Comparison of ENCODE assay signal across 1 cellular context in genomic region chr17:82343560-82343959, GRCh38.
TF ChIP-seq lines count a peak whose summit lies in the region.

No MANE protein-coding gene starts in this region.

TF ChIP-seq in HepG2, 621 proteins besides CTCF, POLR2A, EP300 and RAD21:
- TF ChIP-seq SAP130 (CRISPR knock-in tag; IDR thresholded peaks at IDR 0.05; ENCODE audit: low read depth) = 0 out of 2 replicates have a peak, but pooled peaks have one; percentile 6
- no peak for TF ChIP-seq ZFYVE20 (CRISPR knock-in tag; IDR thresholded peaks at IDR 0.05; ENCODE audit: borderline replicate concordance, low read depth)
- no peak for TF ChIP-seq ZFP90 (CRISPR knock-in tag; IDR thresholded peaks at IDR 0.05; ENCODE audit: borderline replicate concordance)
- 0 out of 2 replicates have a peak, but pooled peaks have one; percentile 18 for TF ChIP-seq MED1 (CRISPR knock-in tag; IDR thresholded peaks at IDR 0.05)
- TF ChIP-seq PITX1 (CRISPR knock-in tag; IDR thresholded peaks at IDR 0.05) = no peak
- TF ChIP-seq KLF16 (CRISPR knock-in tag; IDR thresholded peaks at IDR 0.05) = peak in 1 of 2 experiments; percentile 37; a peak in 1 of 4 replicates
- TF ChIP-seq NCOA2 (CRISPR knock-in tag; IDR thresholded peaks at IDR 0.05) = no peak
- no peak for TF ChIP-seq ARNTL (CRISPR knock-in tag; IDR thresholded peaks at IDR 0.05)
- no peak; the same call in none of the 2 replicates for TF ChIP-seq POLR2AphosphoS5 (IDR thresholded peaks at IDR 0.05; ENCODE audit: low read depth, low read length)
- TF ChIP-seq MXI1 (IDR thresholded peaks at IDR 0.05; ENCODE audit: borderline replicate concordance, low read depth, low read length) = peak; percentile 51; the same call in 1 of the 3 replicates
- TF ChIP-seq, protein P1, sequence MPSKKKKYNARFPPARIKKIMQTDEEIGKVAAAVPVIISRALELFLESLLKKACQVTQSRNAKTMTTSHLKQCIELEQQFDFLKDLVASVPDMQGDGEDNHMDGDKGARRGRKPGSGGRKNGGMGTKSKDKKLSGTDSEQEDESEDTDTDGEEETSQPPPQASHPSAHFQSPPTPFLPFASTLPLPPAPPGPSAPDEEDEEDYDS (CRISPR knock-in tag; IDR thresholded peaks at IDR 0.05) = peak; percentile 70
- no peak for TF ChIP-seq PAF1 (CRISPR knock-in tag; IDR thresholded peaks at IDR 0.05)
- TF ChIP-seq ZFY (CRISPR knock-in tag; IDR thresholded peaks at IDR 0.05) = peak; percentile 26; the same call in 1 of the 2 replicates
- TF ChIP-seq RFX1 (IDR thresholded peaks at IDR 0.05) = peak; percentile 66; the same call in 1 of the 2 replicates
- TF ChIP-seq ZFP1 (CRISPR knock-in tag; IDR thresholded peaks at IDR 0.05) = no peak
- peak; percentile 80; the same call in 1 of the 2 replicates for TF ChIP-seq ZBTB38 (CRISPR knock-in tag; IDR thresholded peaks at IDR 0.05)
- TF ChIP-seq CSRNP2 (CRISPR knock-in tag; conservative IDR thresholded peaks at IDR 0.05; ENCODE audit: low read depth) = no peak
- no peak for TF ChIP-seq TRIM22 (IDR thresholded peaks at IDR 0.05)
- TF ChIP-seq SRF (IDR thresholded peaks at IDR 0.05; ENCODE audit: low read depth, low read length) = no peak
- TF ChIP-seq POLR2G (IDR thresholded peaks at IDR 0.05; ENCODE audit: low read depth, low read length) = peak; percentile 45
- TF ChIP-seq RFX3 (CRISPR knock-in tag; IDR thresholded peaks at IDR 0.05) = peak; percentile 54; the same call in 1 of the 2 replicates
